Comparison of ENCODE assay signal across 1 cellular context in genomic region chr1:62723841-62724240, GRCh38.
TF ChIP-seq lines count a peak whose summit lies in the region.

No MANE protein-coding gene starts in this region.

TF ChIP-seq in SK-N-SH treated with all-trans-retinoic acid at 6 μM for 48 hours, 23 proteins besides CTCF, POLR2A, EP300 and RAD21 (continued from another document):
- no peak for TF ChIP-seq TSHZ2 (CRISPR knock-in tag; IDR thresholded peaks at IDR 0.05)
- TF ChIP-seq ZNF8 (CRISPR knock-in tag; IDR thresholded peaks at IDR 0.05): 0 out of 2 replicates have a peak, but pooled peaks have one; percentile 15
- no peak for TF ChIP-seq PPARA (CRISPR knock-in tag; IDR thresholded peaks at IDR 0.05; ENCODE audit: borderline replicate concordance)
